7 cellular contexts compared by ENCODE assay signal in the genomic region with DNA sequence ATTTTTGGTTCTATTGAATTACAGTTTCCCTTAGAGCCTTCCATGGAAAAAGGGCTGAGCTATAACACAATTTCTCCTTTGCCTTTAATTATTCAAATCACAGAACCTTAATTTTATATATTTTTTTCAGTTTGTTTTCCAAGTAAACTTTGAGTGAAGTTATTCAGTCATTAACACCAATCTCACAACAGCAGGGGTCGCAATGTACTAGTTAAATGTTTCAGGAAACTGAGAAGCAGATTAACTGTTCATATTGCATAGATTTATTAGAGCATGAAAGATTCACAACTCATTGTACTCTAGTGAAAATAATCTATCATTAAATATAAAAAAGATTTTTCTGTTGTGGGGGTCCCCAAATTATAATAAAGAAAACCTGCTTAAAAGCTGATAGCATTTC.
DNase-seq lines count a peak whose midpoint lies in the region; ATAC-seq and TF ChIP-seq lines count a peak whose summit lies in the region.

No MANE protein-coding gene starts in this region.

- TF ChIP-seq CTCF in ascending aorta (IDR thresholded peaks at IDR 0.05), result peak in 2 of 3 experiments; percentile 31 to 52
- TF ChIP-seq CTCF in mesothelial cell of epicardium (IDR thresholded peaks at IDR 0.05; ENCODE audit: unreplicated experiment), result peak; percentile 47

- DNase-seq in GM04504 (ENCODE audit: low read depth), result peak; percentile 22
- peak; percentile 43 for DNase-seq in LoVo (ENCODE audit: low spot score)
- no peak for DNase-seq in ascending aorta (ENCODE audit: low spot score in 2 of 2)
- DNase-seq in mesothelial cell of epicardium (ENCODE audit: low spot score in 2 of 2, unreplicated experiment in 2 of 2), result no peak
- no peak for DNase-seq in cortex of kidney (lab: John Stamatoyannopoulos, UW)

- no peak overlapping the region for H3K27ac ChIP-seq in ascending aorta

- no peaks in the 10 kb centered on the region for H3K27me3 ChIP-seq in ascending aorta

- H3K27ac Mint-ChIP-seq in mesothelial cell of epicardium, result no peak overlapping the region

- H3K4me1 ChIP-seq in ascending aorta, result no peaks in the 10 kb centered on the region

- H3K4me1 Mint-ChIP-seq in mesothelial cell of epicardium, result peaks cover 2% of the 10 kb centered on the region

- H3K4me3 ChIP-seq in ascending aorta, result no peak overlapping the region

- H3K4me3 Mint-ChIP-seq in mesothelial cell of epicardium, result no peak overlapping the region

- H3K9me3 Mint-ChIP-seq in mesothelial cell of epicardium, result peaks cover 7% of the 10 kb centered on the region

- H3K36me3 ChIP-seq in ascending aorta, result peaks cover under 1 to 8% of the 10 kb centered on the region in 2 donors

- H3K9me3 ChIP-seq in ascending aorta, result no peaks in the 10 kb centered on the region

- H3K27me3 Mint-ChIP-seq in mesothelial cell of epicardium (ENCODE audit: low read depth), result no peaks in the 10 kb centered on the region

- ATAC-seq in HG02981 (IDR thresholded peaks at IDR 0.05; ENCODE audit: unreplicated experiment), result no peak
- no peak for ATAC-seq in HG03520 (IDR thresholded peaks at IDR 0.05; ENCODE audit: unreplicated experiment)

- intact Hi-C loops in ascending aorta (cut with DNase I), result loop anchor here (5.0 to 10.0 kb wide), 2 partner anchors 652 to 754 kb away; a partner anchor contains a TSS

- H3K36me3 Mint-ChIP-seq in mesothelial cell of epicardium, result peaks cover 7% of the 10 kb centered on the region

Comparison
In these comparisons a context has a peak if more than half of its experiments do, and no peak if none do; other contexts are left out.
1. DNase-seq: peak in GM04504 (single experiment) and LoVo (single experiment); none in ascending aorta (0 of 2), mesothelial cell of epicardium (0 of 2) and cortex of kidney (single experiment).